13 cellular contexts compared by ENCODE assay signal in the genomic region with DNA sequence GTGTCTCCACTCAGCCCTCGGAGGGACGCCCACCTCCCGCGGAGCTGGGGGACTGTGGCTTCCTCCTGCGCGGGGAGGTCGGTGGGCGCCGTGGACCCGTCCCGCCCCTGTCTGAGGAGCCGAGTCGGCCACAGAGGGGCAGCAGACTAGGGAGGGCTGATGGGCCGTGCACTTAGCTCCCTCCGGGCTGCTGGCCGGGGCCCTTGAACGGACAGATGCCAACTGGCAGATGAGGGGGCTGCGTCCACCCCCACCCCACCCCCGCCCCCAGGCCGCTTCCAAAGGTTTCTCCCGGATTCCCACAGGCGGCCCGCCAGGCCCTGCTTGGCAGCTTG. TPM values are rescaled to one million over a fixed set of nuclear protein-coding genes. Genes with fewer than 3 reads are reported as not detected.
DNase-seq lines count a peak whose midpoint lies in the region; ATAC-seq and TF ChIP-seq lines count a peak whose summit lies in the region.
"Had no signal": no experiment of that assay in that cellular context is flagged by ENCODE, and none has a peak within 500 bp of the region (broad histone marks: within the 10 kb centered on the region; RNA-seq: fewer than 3 reads in every experiment).

No MANE protein-coding gene starts in this region.

- TF ChIP-seq CTCF in AG09309 (IDR thresholded peaks at IDR 0.05; ENCODE audit: control insufficient read depth, insufficient read depth, low read depth, low read length, missing control alignments) (no peak), glutamatergic neuron (IDR thresholded peaks at IDR 0.05; ENCODE audit: partially characterized antibody, unreplicated experiment) (peak; percentile 7)

- peaks cover 0 to 5% of the 10 kb centered on the region in 2 donors for H3K9me3 ChIP-seq in neuronal stem cell (replicated peaks in 1 of 2; ENCODE audit: control insufficient read depth in 2 of 2, insufficient read depth in 1 of 2, low read depth in 1 of 2, low read length in 2 of 2)

- H2BK12ac ChIP-seq in neuronal stem cell (ENCODE audit: low read length): no peak overlapping the region

- CTCF ChIA-PET in activated CD8-positive, alpha-beta T cell treated with anti-CD3 and anti-CD28 coated beads, Interleukin-2, amount 10 ng/mL, durations not matched to agents 7 days and 5 days (lab: Charles Lee): interaction anchor here (1.3 to 1.6 kb wide), 2 partner anchors 27 to 32 kb away, joined by 4 read pairs; no protein-coding TSS in a partner anchor

- H4K8ac ChIP-seq in neuronal stem cell (ENCODE audit: low read depth, low read length): no peak overlapping the region

- no peaks in the 10 kb centered on the region for H3K36me3 ChIP-seq in neuronal stem cell (replicated peaks in 1 of 2; ENCODE audit: control insufficient read depth in 2 of 2, insufficient read depth in 2 of 2, low read length in 2 of 2)

- peak overlapping the region; percentile 86 for H2AFZ ChIP-seq in neuronal stem cell (ENCODE audit: low read length)

- peaks cover 11% of the 10 kb centered on the region for H3K4me1 Mint-ChIP-seq in activated CD8-positive, alpha-beta T cell treated with anti-CD3 and anti-CD28 coated beads, Interleukin-2, amount 10 ng/mL, durations not matched to agents 7 days and 5 days (ENCODE audit: low read depth)
- no peaks in the 10 kb centered on the region for H3K4me1 Mint-ChIP-seq in glutamatergic neuron (ENCODE audit: low read depth, unreplicated experiment)

- H3K27me3 ChIP-seq in neuronal stem cell (ENCODE audit: control insufficient read depth in 3 of 3, insufficient read depth in 3 of 3, low read depth in 1 of 3, low read length in 3 of 3): peaks cover 0 to 63% (median 16%) of the 10 kb centered on the region in 3 experiments

- H3K4me3 ChIP-seq in AG09309 (ENCODE audit: control insufficient read depth, low read depth, low read length) (peak overlapping the region; percentile 9), neuronal stem cell (ENCODE audit: low read length in 2 of 2) (peak overlapping the region in 1 of 2 donors; percentile 82)

- peak; percentile 34 for ATAC-seq in activated CD8-positive, alpha-beta T cell treated with anti-CD3 and anti-CD28 coated beads, Interleukin-2, amount 10 ng/mL, durations not matched to agents 7 days and 5 days
- no peak for ATAC-seq in GM19395 (IDR thresholded peaks at IDR 0.05; ENCODE audit: unreplicated experiment)
- no peak for ATAC-seq in HG02852 (IDR thresholded peaks at IDR 0.05; ENCODE audit: unreplicated experiment)
- ATAC-seq: PC-3 had no signal

- H3K27me3 Mint-ChIP-seq in activated CD8-positive, alpha-beta T cell treated with anti-CD3 and anti-CD28 coated beads, Interleukin-2, amount 10 ng/mL, durations not matched to agents 7 days and 5 days (ENCODE audit: low read depth): peaks cover 30% of the 10 kb centered on the region
- peaks cover 4% of the 10 kb centered on the region for H3K27me3 Mint-ChIP-seq in glutamatergic neuron (ENCODE audit: unreplicated experiment)

- no peak overlapping the region for H3K23ac ChIP-seq in neuronal stem cell (ENCODE audit: low read depth, low read length, poor library complexity)

- H3K36me3 Mint-ChIP-seq in activated CD8-positive, alpha-beta T cell treated with anti-CD3 and anti-CD28 coated beads, Interleukin-2, amount 10 ng/mL, durations not matched to agents 7 days and 5 days (ENCODE audit: low read depth): no peaks in the 10 kb centered on the region
- peaks cover 6% of the 10 kb centered on the region for H3K36me3 Mint-ChIP-seq in glutamatergic neuron (ENCODE audit: unreplicated experiment)
- H3K36me3 Mint-ChIP-seq: activated naive CD4-positive, alpha-beta T cell treated with anti-CD3 and anti-CD28 coated beads, Interleukin-2, amount 10 ng/mL, durations not matched to agents 7 days and 5 days had no signal

- peak overlapping the region; percentile 71 for H3K4me2 ChIP-seq in neuronal stem cell (ENCODE audit: insufficient read depth, low read length, poor library complexity, severe bottlenecking)

- H3K4me1 ChIP-seq in neuronal stem cell (ENCODE audit: control insufficient read depth in 2 of 2, insufficient read depth in 1 of 2, low read depth in 1 of 2, low read length in 2 of 2): peaks cover 0 to 3% of the 10 kb centered on the region in 2 donors

- H2BK120ac ChIP-seq in neuronal stem cell (ENCODE audit: low read depth, low read length): no peak overlapping the region

- H3K4ac ChIP-seq in neuronal stem cell (ENCODE audit: low read length): no peak overlapping the region

- WGBS in neuronal stem cell (ENCODE audit: extremely low coverage in 2 of 2, insufficient read length in 2 of 2, insufficient replicate concordance in 1 of 2), 2 donors: no CpG with 5 or more reads among the region's 23 CpGs

- peak overlapping the region; percentile 90 for H3K9ac ChIP-seq in neuronal stem cell (ENCODE audit: low read depth, low read length, poor library complexity)

- peak overlapping the region; percentile 89 for H3K18ac ChIP-seq in neuronal stem cell (ENCODE audit: low read length)

- H3K9me3 Mint-ChIP-seq in activated CD8-positive, alpha-beta T cell treated with anti-CD3 and anti-CD28 coated beads, Interleukin-2, amount 10 ng/mL, durations not matched to agents 7 days and 5 days (ENCODE audit: insufficient read depth): peaks cover 3% of the 10 kb centered on the region
- H3K9me3 Mint-ChIP-seq in glutamatergic neuron (ENCODE audit: unreplicated experiment): peaks cover 4% of the 10 kb centered on the region
- H3K9me3 Mint-ChIP-seq: activated CD4-positive, alpha-beta memory T cell treated with anti-CD3 and anti-CD28 coated beads, Interleukin-2, amount 10 ng/mL, durations not matched to agents 7 days and 5 days; activated naive CD4-positive, alpha-beta T cell treated with anti-CD3 and anti-CD28 coated beads, Interleukin-2, amount 10 ng/mL, durations not matched to agents 7 days and 5 days had no signal

- H3K14ac ChIP-seq in neuronal stem cell (ENCODE audit: low read length): peak overlapping the region; percentile 78

- no peak for DNase-seq in AG09309 (ENCODE audit: low read depth)
- no peak for DNase-seq in activated CD8-positive, alpha-beta T cell treated with anti-CD3 and anti-CD28 coated beads, Interleukin-2, amount 10 ng/mL, durations not matched to agents 7 days and 5 days
- peak; percentile 54 for DNase-seq in glutamatergic neuron
- no peak for DNase-seq in neuronal stem cell (ENCODE audit: low spot score)
- no peak for DNase-seq in activated gamma-delta T cell (lab: John Stamatoyannopoulos, UW)
- DNase-seq in SK-N-DZ (ENCODE audit: low spot score): no peak
- DNase-seq: activated CD4-positive, alpha-beta memory T cell treated with anti-CD3 and anti-CD28 coated beads, Interleukin-2, amount 10 ng/mL, durations not matched to agents 7 days and 5 days; NCI-H2227 treated with DMSO at 0.1 percent for 48 hours; PC-3; stimulated activated CD4-positive, alpha-beta T cell treated with anti-CD3 and anti-CD28 coated beads, Interleukin-12 subunit alpha, Interleukin-12 subunit beta, amount 100 ng/mL, for 4 hours had no signal

- no peak overlapping the region for H2BK15ac ChIP-seq in neuronal stem cell (ENCODE audit: low read length)

- no peak overlapping the region for H2BK5ac ChIP-seq in neuronal stem cell (ENCODE audit: low read length)

- no peak overlapping the region for H4K91ac ChIP-seq in neuronal stem cell (ENCODE audit: low read depth, low read length, poor library complexity)

- POLR2A ChIA-PET in activated CD8-positive, alpha-beta T cell treated with anti-CD3 and anti-CD28 coated beads, Interleukin-2, amount 10 ng/mL, durations not matched to agents 7 days and 5 days (lab: Charles Lee): interaction anchor here (0.9 kb wide), 1 partner anchor 9 kb away, joined by 3 read pairs; no protein-coding TSS in a partner anchor

- no peak overlapping the region for H3K27ac ChIP-seq in neuronal stem cell (replicated peaks; ENCODE audit: low read length)

- no peaks in the 10 kb centered on the region for H3K79me1 ChIP-seq in neuronal stem cell (ENCODE audit: low read depth, low read length)

- H2AK5ac ChIP-seq in neuronal stem cell (ENCODE audit: low read depth, low read length): no peak overlapping the region

- H3K4me3 Mint-ChIP-seq in activated CD8-positive, alpha-beta T cell treated with anti-CD3 and anti-CD28 coated beads, Interleukin-2, amount 10 ng/mL, durations not matched to agents 7 days and 5 days: no peak overlapping the region
- H3K4me3 Mint-ChIP-seq in glutamatergic neuron (ENCODE audit: unreplicated experiment): no peak overlapping the region
- H3K4me3 Mint-ChIP-seq: activated CD4-positive, alpha-beta memory T cell treated with anti-CD3 and anti-CD28 coated beads, Interleukin-2, amount 10 ng/mL, durations not matched to agents 7 days and 5 days; activated naive CD4-positive, alpha-beta T cell treated with anti-CD3 and anti-CD28 coated beads, Interleukin-2, amount 10 ng/mL, durations not matched to agents 7 days and 5 days had no signal

- H3K27ac Mint-ChIP-seq in activated CD8-positive, alpha-beta T cell treated with anti-CD3 and anti-CD28 coated beads, Interleukin-2, amount 10 ng/mL, durations not matched to agents 7 days and 5 days: no peak overlapping the region
- no peak overlapping the region for H3K27ac Mint-ChIP-seq in glutamatergic neuron (ENCODE audit: unreplicated experiment)
- H3K27ac Mint-ChIP-seq: activated CD4-positive, alpha-beta memory T cell treated with anti-CD3 and anti-CD28 coated beads, Interleukin-2, amount 10 ng/mL, durations not matched to agents 7 days and 5 days; activated naive CD4-positive, alpha-beta T cell treated with anti-CD3 and anti-CD28 coated beads, Interleukin-2, amount 10 ng/mL, durations not matched to agents 7 days and 5 days had no signal

RNA-seq across cellular contexts. Expression of gene UBE2F, which starts 10.4 kb away (rescaled TPM):
- total RNA-seq in activated CD8-positive, alpha-beta T cell treated with anti-CD3 and anti-CD28 coated beads, Interleukin-2, amount 10 ng/mL, durations not matched to agents 7 days and 5 days: 10 to 100 TPM; 70.2 to 71.9 TPM
- 43.0 TPM for total RNA-seq in glutamatergic neuron (ENCODE audit: unreplicated experiment)
- 35.5 TPM for polyA plus RNA-seq in neuronal stem cell (2013, experiment 1 of 2)
- 36.1 TPM for polyA plus RNA-seq in neuronal stem cell (2013, experiment 2 of 2)
- 86.8 and 105 TPM in 2 replicates for polyA plus RNA-seq in SK-N-DZ (2014; cell fraction: cytosol; rRNA removed)
- polyA plus RNA-seq in SK-N-DZ (2014; cell fraction: nucleus; rRNA removed): 52.7 and 56.0 TPM in 2 replicates
